8 cellular contexts compared by ENCODE assay signal in genomic region chr13:74062933-74063332, GRCh38.
DNase-seq lines count a peak whose midpoint lies in the region; ATAC-seq and TF ChIP-seq lines count a peak whose summit lies in the region.

No MANE protein-coding gene starts in this region.

- BruUV-seq in mammary epithelial cell (replicated peaks; lab: Mats Ljungman, UMichigan): no TSS peak

- in situ Hi-C loops in mammary epithelial cell (cut with MboI; ENCODE audit: low sequenced_read_pairs in 2 of 2): no loop called here

- ATAC-seq in GM18861 (IDR thresholded peaks at IDR 0.05; ENCODE audit: unreplicated experiment): peak; percentile 47
- peak; percentile 80 for ATAC-seq in HG02852 (IDR thresholded peaks at IDR 0.05; ENCODE audit: unreplicated experiment)

- intact Hi-C loops in esophagus muscularis mucosa (cut with DNase I): no loop called here
- intact Hi-C loops in mammary epithelial cell (cut with micrococcal nuclease): no loop called here

- no peak for TF ChIP-seq EP300 in esophagus muscularis mucosa (IDR thresholded peaks at IDR 0.05)

- H4K20me1 ChIP-seq in SU-DHL-6 (ENCODE audit: low read depth, low read length) (no peaks in the 10 kb centered on the region), mammary epithelial cell (ENCODE audit: insufficient read depth, low read length) (no peaks in the 10 kb centered on the region)

- peak overlapping the region; percentile 58 for H3K4me2 ChIP-seq in SU-DHL-6 (ENCODE audit: low read depth, low read length, poor library complexity, severe bottlenecking)
- no peak overlapping the region for H3K4me2 ChIP-seq in parathyroid adenoma (ENCODE audit: low read length)
- H3K4me2 ChIP-seq in mammary epithelial cell (ENCODE audit: insufficient read depth, low read depth, low read length): no peak overlapping the region

- no peaks in the 10 kb centered on the region for H3K9me2 ChIP-seq in SU-DHL-6 (replicated peaks; ENCODE audit: insufficient read depth, low read length)

- H3K27ac ChIP-seq in SU-DHL-6 (ENCODE audit: low read depth, low read length) (peak overlapping the region; percentile 45; the same call in 1 of the 2 replicates), esophagus muscularis mucosa (replicated peaks in 1 of 4) (peak overlapping the region; percentile 58 to 75 (median 72)), parathyroid adenoma (peak overlapping the region; percentile 51), mammary epithelial cell (ENCODE audit: insufficient read depth, low read depth, low read length) (no peak overlapping the region)

- peak overlapping the region; percentile 27 for H3K4me3 ChIP-seq in SU-DHL-6 (ENCODE audit: insufficient read depth, low read length, poor library complexity, severe bottlenecking)
- peak overlapping the region; percentile 28 to 43 (median 40) for H3K4me3 ChIP-seq in esophagus muscularis mucosa
- no peak overlapping the region for H3K4me3 ChIP-seq in parathyroid adenoma (ENCODE audit: low read depth, low read length)
- no peak overlapping the region for H3K4me3 ChIP-seq in mammary epithelial cell (replicated peaks in 1 of 3; ENCODE audit: insufficient read depth in 1 of 3, low read depth in 2 of 3, low read length in 3 of 3)

- dilution Hi-C loops in mammary epithelial cell (cut with HindIII; ENCODE audit: low sequenced_read_pairs): no loop called here

- H3K79me2 ChIP-seq in SU-DHL-6 (ENCODE audit: insufficient read depth, low read length) (no peaks in the 10 kb centered on the region), parathyroid adenoma (no peaks in the 10 kb centered on the region), mammary epithelial cell (ENCODE audit: insufficient read depth, low read length) (peaks cover 57% of the 10 kb centered on the region)

- CTCF ChIA-PET in mammary epithelial cell (lab: Charles Lee; ENCODE audit: low non-redundant PET): no interaction called here

- H3F3A ChIP-seq in SU-DHL-6 (ENCODE audit: insufficient read depth): no peaks in the 10 kb centered on the region

- TF ChIP-seq POLR2A in esophagus muscularis mucosa (IDR thresholded peaks at IDR 0.05; ENCODE audit: low read depth): no peak

- H2AFZ ChIP-seq in SU-DHL-6 (ENCODE audit: low read depth, low read length, severe bottlenecking): no peak overlapping the region
- H2AFZ ChIP-seq in parathyroid adenoma: peak overlapping the region; percentile 75
- no peak overlapping the region for H2AFZ ChIP-seq in mammary epithelial cell (ENCODE audit: low read depth, low read length)

- H3K9ac ChIP-seq in SU-DHL-6 (ENCODE audit: low read length): peak overlapping the region; percentile 32
- no peak overlapping the region for H3K9ac ChIP-seq in parathyroid adenoma
- H3K9ac ChIP-seq in mammary epithelial cell (ENCODE audit: insufficient read depth, low read length): no peak overlapping the region

- peaks cover 33 to 55% (median 52%) of the 10 kb centered on the region in 4 donors for H3K4me1 ChIP-seq in esophagus muscularis mucosa
- no peaks in the 10 kb centered on the region for H3K4me1 ChIP-seq in parathyroid adenoma
- H3K4me1 ChIP-seq in mammary epithelial cell (ENCODE audit: insufficient read depth, low read length): peaks cover 7% of the 10 kb centered on the region

- H3K9me3 ChIP-seq in SU-DHL-6 (ENCODE audit: insufficient read depth, low read length) (no peaks in the 10 kb centered on the region), esophagus muscularis mucosa (no peaks in the 10 kb centered on the region), parathyroid adenoma (ENCODE audit: control insufficient read depth, low read length) (no peaks in the 10 kb centered on the region), mammary epithelial cell (replicated peaks; ENCODE audit: insufficient read depth, low read length) (no peaks in the 10 kb centered on the region)

- WGBS in esophagus muscularis mucosa: 9% methylated on average over 6 of the region's 6 CpGs
- WGBS in mammary epithelial cell (ENCODE audit: low coverage, missing lambda C conversion rate): 60% methylated on average over 3 of the region's 6 CpGs

- no peak for TF ChIP-seq CTCF in SU-DHL-6 (IDR thresholded peaks at IDR 0.05; ENCODE audit: insufficient read depth, low read length, poor library complexity, severe bottlenecking)
- TF ChIP-seq CTCF in esophagus muscularis mucosa (IDR thresholded peaks at IDR 0.05): no peak
- TF ChIP-seq CTCF in parathyroid adenoma (IDR thresholded peaks at IDR 0.05): no peak
- no peak for TF ChIP-seq CTCF in mammary epithelial cell (conservative IDR thresholded peaks at IDR 0.05 in 1 of 2, IDR thresholded peaks at IDR 0.05 in 1 of 2; ENCODE audit: extremely low read depth in 1 of 2, insufficient read depth in 1 of 2, low read depth in 1 of 2, low read length in 2 of 2)

- DNase-seq in esophagus muscularis mucosa (ENCODE audit: extremely low spot score): no peak
- DNase-seq in mammary epithelial cell: no peak
- no peak for DNase-seq in UCSD-AML1 (lab: John Stamatoyannopoulos, UW; ENCODE audit: unreplicated experiment)
- DNase-seq in NCI-H446 treated with DMSO at 0.1 percent for 48 hours (lab: John Stamatoyannopoulos, UW): no peak

- H3K27me3 ChIP-seq in SU-DHL-6 (ENCODE audit: low read length) (no peaks in the 10 kb centered on the region), esophagus muscularis mucosa (no peaks in the 10 kb centered on the region), parathyroid adenoma (ENCODE audit: control insufficient read depth, insufficient read depth, low read length) (no peaks in the 10 kb centered on the region), mammary epithelial cell (ENCODE audit: insufficient read depth, low read length) (no peaks in the 10 kb centered on the region)

- H3K36me3 ChIP-seq in SU-DHL-6 (ENCODE audit: low read length) (peaks cover 3% of the 10 kb centered on the region; the same call in 1 of the 2 replicates), esophagus muscularis mucosa (no peaks in the 10 kb centered on the region), parathyroid adenoma (ENCODE audit: control insufficient read depth, insufficient read depth, low read length) (no peaks in the 10 kb centered on the region), mammary epithelial cell (ENCODE audit: insufficient read depth, low read length) (no peaks in the 10 kb centered on the region)

Comparison
In these comparisons a context has a peak if more than half of its experiments do, and no peak if none do; other contexts are left out.
1. H3K4me3 ChIP-seq: peak in SU-DHL-6 (single experiment) and esophagus muscularis mucosa (4 of 4); none in parathyroid adenoma (single experiment) and mammary epithelial cell (0 of 3).